Comparison of ENCODE assay signal across 12 cellular contexts in genomic region chr12:108853426-108853825, GRCh38. TPM values are rescaled to one million over a fixed set of nuclear protein-coding genes. Genes with fewer than 3 reads are reported as not detected.
DNase-seq lines count a peak whose midpoint lies in the region; ATAC-seq, FAIRE-seq and TF ChIP-seq lines count a peak whose summit lies in the region.
"Had no signal": no experiment of that assay in that cellular context is flagged by ENCODE, and none has a peak within 500 bp of the region (broad histone marks: within the 10 kb centered on the region; RNA-seq: fewer than 3 reads in every experiment).

No MANE protein-coding gene starts in this region.

- no peak overlapping the region for H3K4me3 ChIP-seq in liver (ENCODE audit: low read depth in 1 of 3, low read length in 3 of 3)
- H3K4me3 ChIP-seq in HepG2 (replicated peaks in 1 of 3; ENCODE audit: insufficient read depth in 1 of 3, low read depth in 2 of 3, low read length in 3 of 3): no peak overlapping the region
- H3K4me3 ChIP-seq in dorsolateral prefrontal cortex: peak overlapping the region in 12 of 59 donors; percentile 4 to 47 (median 22)
- peak overlapping the region; percentile 49 for H3K4me3 ChIP-seq in osteoblast (ENCODE audit: insufficient read depth, low read length)
- H3K4me3 ChIP-seq: BLaER1 had no signal

- H3K27ac Mint-ChIP-seq in naive thymus-derived CD8-positive, alpha-beta T cell: no peak overlapping the region

- CTCF ChIA-PET in HepG2 (lab: Yijun Ruan, JAX; ENCODE audit: low intra/inter-chr PET ratio, low total read pairs): no interaction called here

- TF ChIP-seq RAD21 in liver (IDR thresholded peaks at IDR 0.05) (no peak), HepG2 (CRISPR knock-in tag; IDR thresholded peaks at IDR 0.05) (no peak)

- TF ChIP-seq CTCF in liver (IDR thresholded peaks at IDR 0.05; ENCODE audit: low read depth, low read length, missing input control) (no peak), HepG2 (CRISPR knock-in tag; IDR thresholded peaks at IDR 0.05) (no peak), dorsolateral prefrontal cortex (IDR thresholded peaks at IDR 0.05 in 54 of 56, conservative IDR thresholded peaks at IDR 0.05 in 2 of 56; ENCODE audit: low read depth in 1 of 56, partially characterized antibody in 56 of 56) (no peak), osteoblast (IDR thresholded peaks at IDR 0.05; ENCODE audit: extremely low read depth, low read depth, low read length) (no peak)

- no peak for DNase-seq in HepG2 (ENCODE audit: low spot score)
- DNase-seq in dorsolateral prefrontal cortex: no peak
- no peak for DNase-seq in osteoblast (ENCODE audit: insufficient read length, low spot score, missing footprints)
- no peak for DNase-seq in NCI-H1436 treated with DMSO at 0.1 percent for 48 hours (lab: John Stamatoyannopoulos, UW)
- DNase-seq in naive thymus-derived CD8-positive, alpha-beta T cell: no peak
- DNase-seq: activated naive CD4-positive, alpha-beta T cell treated with Interleukin-2 at 50 U/mL for 16 hours; stimulated activated CD4-positive, alpha-beta T cell treated with anti-CD3 and anti-CD28 coated beads, Interleukin-1b, Interleukin-23, amount 100 ng/mL, for 48 hours had no signal

- H3K27me3 Mint-ChIP-seq in naive thymus-derived CD8-positive, alpha-beta T cell: peaks cover 0 to 2% (median 0%) of the 10 kb centered on the region in 5 donors

- ATAC-seq in HepG2: no peak
- no peak for ATAC-seq in HG03571 (IDR thresholded peaks at IDR 0.05; ENCODE audit: unreplicated experiment)
- ATAC-seq in HG03108 (IDR thresholded peaks at IDR 0.05; ENCODE audit: unreplicated experiment): no peak
- no peak for ATAC-seq in naive thymus-derived CD8-positive, alpha-beta T cell

- H3K4me1 Mint-ChIP-seq in naive thymus-derived CD8-positive, alpha-beta T cell: peaks cover 16 to 48% (median 30%) of the 10 kb centered on the region in 4 donors

- H3K4me2 ChIP-seq in HepG2 (ENCODE audit: low read depth, low read length): no peak overlapping the region
- peak overlapping the region; percentile 96 for H3K4me2 ChIP-seq in osteoblast (ENCODE audit: insufficient read depth, low read length)
- H3K4me2 ChIP-seq: BLaER1 had no signal

- intact Hi-C loops in HepG2 (cut with micrococcal nuclease; ENCODE audit: unreplicated experiment): no loop called here
- intact Hi-C loops in dorsolateral prefrontal cortex (cut with DNase I): loop anchor here (5.0 to 10.0 kb wide), 3 partner anchors 46 to 241 kb away; partner anchors contain the start of genes ALKBH2 (in 1 of the 2) and UNG (in 1 of the 2)

- peaks cover 0 to 17% (median 0%) of the 10 kb centered on the region in 3 donors for H3K36me3 Mint-ChIP-seq in naive thymus-derived CD8-positive, alpha-beta T cell

- TF ChIP-seq POLR2A in HepG2 (IDR thresholded peaks at IDR 0.05; ENCODE audit: insufficient read depth in 1 of 2, low read depth in 2 of 2, low read length in 2 of 2): no peak

- no peak overlapping the region for H3K4me3 Mint-ChIP-seq in naive thymus-derived CD8-positive, alpha-beta T cell

- FAIRE-seq in HepG2 (lab: Jason Lieb, UNC): no peak

- POLR2A ChIA-PET in HepG2 (lab: Yijun Ruan, JAX): no interaction called here
- POLR2A ChIA-PET in naive thymus-derived CD8-positive, alpha-beta T cell (lab: Charles Lee): interaction anchor here (0.7 kb wide), 1 partner anchor 16 kb away, joined by 5 read pairs; no protein-coding TSS in a partner anchor

- H3K79me2 ChIP-seq in HepG2 (ENCODE audit: insufficient read depth, low read length): peaks cover 14% of the 10 kb centered on the region
- H3K79me2 ChIP-seq in osteoblast (ENCODE audit: insufficient read depth, low read length): peaks cover 82% of the 10 kb centered on the region

- in situ Hi-C loops in HepG2 (cut with HindIII; ENCODE audit: extremely low pct_ligation_motif_present, low pct_unique_long_range_greater_than_20kb): no loop called here

- peaks cover 2 to 40% (median 28%) of the 10 kb centered on the region in 4 donors for H3K4me1 ChIP-seq in liver (ENCODE audit: control insufficient read depth in 4 of 4, insufficient read depth in 4 of 4, low read length in 3 of 4)
- H3K4me1 ChIP-seq in HepG2 (ENCODE audit: insufficient read depth, low read length): peaks cover 20% of the 10 kb centered on the region
- H3K4me1 ChIP-seq in osteoblast (ENCODE audit: insufficient read depth, low read length): peaks cover 62% of the 10 kb centered on the region

- H4K20me1 ChIP-seq in HepG2 (ENCODE audit: insufficient read depth, low read length) (peaks cover 3% of the 10 kb centered on the region; the same call in 1 of the 2 replicates), osteoblast (ENCODE audit: insufficient read depth, low read length) (peaks cover 4% of the 10 kb centered on the region)

- peaks cover 0 to 6% (median 2%) of the 10 kb centered on the region in 4 donors for H3K36me3 ChIP-seq in liver (ENCODE audit: control insufficient read depth in 4 of 4, insufficient read depth in 3 of 4, low read depth in 1 of 4, low read length in 3 of 4)
- peaks cover 3 to 12% of the 10 kb centered on the region in 2 experiments; a peak in 3 of 5 replicates for H3K36me3 ChIP-seq in HepG2 (replicated peaks in 1 of 2; ENCODE audit: control insufficient read depth in 1 of 2, insufficient read depth in 2 of 2, low read length in 2 of 2)
- H3K36me3 ChIP-seq in osteoblast (ENCODE audit: insufficient read depth, low read length): peaks cover 46% of the 10 kb centered on the region

- H3K9me3 Mint-ChIP-seq in naive thymus-derived CD8-positive, alpha-beta T cell: peaks cover 0 to 3% (median 0%) of the 10 kb centered on the region in 9 donors

- no TSS peak for BruUV-seq in HepG2 (replicated peaks; lab: Mats Ljungman, UMichigan)

- H3K9me3 ChIP-seq in liver (ENCODE audit: control insufficient read depth in 4 of 4, low read length in 3 of 4) (no peaks in the 10 kb centered on the region), HepG2 (ENCODE audit: low read length) (no peaks in the 10 kb centered on the region), osteoblast (ENCODE audit: low read depth, low read length) (no peaks in the 10 kb centered on the region)
- H3K9me3 ChIP-seq: BLaER1 had no signal

- H2AFZ ChIP-seq in HepG2 (ENCODE audit: low read length) (no peak overlapping the region), osteoblast (ENCODE audit: low read length) (no peak overlapping the region)

- no peaks in the 10 kb centered on the region for H3K27me3 ChIP-seq in liver (ENCODE audit: control insufficient read depth in 4 of 4, insufficient read depth in 4 of 4, low read length in 3 of 4)
- peaks cover 0 to 2% of the 10 kb centered on the region in 2 experiments; a peak in 1 of 5 replicates for H3K27me3 ChIP-seq in HepG2 (ENCODE audit: control insufficient read depth in 1 of 2, insufficient read depth in 2 of 2, low read length in 2 of 2)
- H3K27me3 ChIP-seq in dorsolateral prefrontal cortex: no peaks in the 10 kb centered on the region
- no peaks in the 10 kb centered on the region for H3K27me3 ChIP-seq in osteoblast (ENCODE audit: insufficient read depth, low read length)
- H3K27me3 ChIP-seq: BLaER1 had no signal

- H3K27ac ChIP-seq in liver (ENCODE audit: low read depth in 1 of 2, low read length in 2 of 2): peak overlapping the region; percentile 55 to 88
- H3K27ac ChIP-seq in HepG2 (ENCODE audit: extremely low read length, insufficient read depth, low read length): no peak overlapping the region
- peak overlapping the region in 58 of 59 donors; percentile 1 to 95 (median 80) for H3K27ac ChIP-seq in dorsolateral prefrontal cortex
- peak overlapping the region; percentile 100 for H3K27ac ChIP-seq in osteoblast (ENCODE audit: low read depth, low read length)
- H3K27ac ChIP-seq: BLaER1 had no signal

- TF ChIP-seq EP300 in HepG2 (IDR thresholded peaks at IDR 0.05; ENCODE audit: low read depth in 2 of 2, low read length in 2 of 2) (no peak), HepG2 (CRISPR knock-in tag; IDR thresholded peaks at IDR 0.05; ENCODE audit: borderline replicate concordance) (no peak)

- 88% methylated on average over 10 of the region's 10 CpGs for WGBS in liver
- WGBS in HepG2 (ENCODE audit: low lambda C conversion rate): 95% methylated on average over 10 of the region's 10 CpGs

- H3K9ac ChIP-seq in liver (ENCODE audit: low read depth in 1 of 2, low read length in 2 of 2) (no peak overlapping the region), HepG2 (ENCODE audit: insufficient read depth, low read depth, low read length) (no peak overlapping the region)
- H3K9ac ChIP-seq: BLaER1 had no signal

RNA-seq across cellular contexts. Expression of gene SSH1, which starts 4.0 kb away (rescaled TPM):
- total RNA-seq in liver (1 to 10 TPM; 4.7 to 8.5 TPM), HepG2 (2016; rRNA removed; fragmentation: Illumina TruSeq; extraction: Trizol) (4.5 and 4.8 TPM in 2 replicates), dorsolateral prefrontal cortex (10 to 100 TPM; 28.6 to 59.1 (median 46.8) TPM), osteoblast (31.8 and 34.2 TPM in 2 replicates)
- polyA plus RNA-seq in liver (1 to 10 TPM; 4.5 to 5.6 TPM), HepG2 (2011; rRNA removed) (4.3 and 4.9 TPM in 2 replicates)
- total RNA-seq in HepG2 (2016; cell fraction: cytosol; rRNA removed; fragmentation: Illumina TruSeq; extraction: Trizol; ENCODE audit: low read depth): 3.0 and 3.8 TPM in 2 replicates
- total RNA-seq in HepG2 (2016; cell fraction: insoluble cytoplasmic fraction; rRNA removed; fragmentation: Illumina TruSeq; extraction: Trizol): 4.2 and 4.4 TPM in 2 replicates
- 7.9 and 8.2 TPM in 2 replicates for total RNA-seq in HepG2 (2016; cell fraction: membrane; rRNA removed; fragmentation: Illumina TruSeq; extraction: Trizol)
- total RNA-seq in HepG2 (2016; cell fraction: nucleus; rRNA removed; fragmentation: Illumina TruSeq; extraction: Trizol): 7.0 and 7.7 TPM in 2 replicates
- polyA plus RNA-seq in HepG2 (2011; cell fraction: cytosol; rRNA removed): 3.1 TPM in 2 replicates
- polyA plus RNA-seq in HepG2 (2011; cell fraction: nucleus; rRNA removed): 5.7 and 6.9 TPM in 2 replicates
- 3.6 and 4.3 TPM in 2 replicates for polyA plus RNA-seq in HepG2 (2012)
- polyA plus RNA-seq in HepG2 (2016; cell fraction: cytosol; fragmentation: Illumina TruSeq; extraction: Trizol; ENCODE audit: low read depth): 3.1 and 3.9 TPM in 2 replicates
- polyA plus RNA-seq in HepG2 (2016; cell fraction: insoluble cytoplasmic fraction; fragmentation: Illumina TruSeq; extraction: Trizol; ENCODE audit: low read depth): 4.8 and 5.2 TPM in 2 replicates
- 5.0 and 6.1 TPM in 2 replicates for polyA plus RNA-seq in HepG2 (2016; cell fraction: membrane; fragmentation: Illumina TruSeq; extraction: Trizol; ENCODE audit: low read depth)
- 5.5 and 5.7 TPM in 2 replicates for polyA plus RNA-seq in HepG2 (2016; cell fraction: nucleus; fragmentation: Illumina TruSeq; extraction: Trizol; ENCODE audit: insufficient read depth, low read depth)
- polyA minus RNA-seq in HepG2 (2011; rRNA and poly(A)+ RNA removed; ENCODE audit: low replicate concordance): 14.1 and 22.8 TPM in 2 replicates
- polyA minus RNA-seq in HepG2 (2011; cell fraction: cytosol; rRNA and poly(A)+ RNA removed): 4.2 and 5.0 TPM in 2 replicates
- polyA minus RNA-seq in HepG2 (2011; cell fraction: nucleus; rRNA and poly(A)+ RNA removed): 8.1 and 8.6 TPM in 2 replicates
- total RNA-seq in naive thymus-derived CD8-positive, alpha-beta T cell: 10 to 100 TPM; 29.6 to 30.1 TPM
- polyA plus RNA-seq in naive thymus-derived CD8-positive, alpha-beta T cell: 1 to 10 TPM; 3.9 to 9.0 (median 6.0) TPM

RNA-seq across cellular contexts. Expression of gene DAO, which starts 26.5 kb away (rescaled TPM):
- total RNA-seq in liver (10 to 100 TPM in 1 of 2 donors, under 1 TPM in 1; 0.84 to 28.3 TPM), HepG2 (2016; rRNA removed; fragmentation: Illumina TruSeq; extraction: Trizol) (0.82 and 1.1 TPM in 2 replicates), dorsolateral prefrontal cortex (1 to 10 TPM in 18 of 120 experiments, under 1 TPM in 33, not detected in 69; 0.23 to 6.0 (median 0.83) TPM), osteoblast (not detected in 2 replicates)
- polyA plus RNA-seq in liver (10 to 100 TPM; 17.6 to 51.4 TPM), HepG2 (2011; rRNA removed) (0.34 and 0.48 TPM in 2 replicates)
- total RNA-seq in HepG2 (2016; cell fraction: cytosol; rRNA removed; fragmentation: Illumina TruSeq; extraction: Trizol; ENCODE audit: low read depth): 0.44 and 0.51 TPM in 2 replicates
- total RNA-seq in HepG2 (2016; cell fraction: insoluble cytoplasmic fraction; rRNA removed; fragmentation: Illumina TruSeq; extraction: Trizol): 0.97 and 2.2 TPM in 2 replicates
- total RNA-seq in HepG2 (2016; cell fraction: membrane; rRNA removed; fragmentation: Illumina TruSeq; extraction: Trizol): 0.79 and 1.1 TPM in 2 replicates
- 1.0 and 1.2 TPM in 2 replicates for total RNA-seq in HepG2 (2016; cell fraction: nucleus; rRNA removed; fragmentation: Illumina TruSeq; extraction: Trizol)
- polyA plus RNA-seq in HepG2 (2011; cell fraction: cytosol; rRNA removed): 0.64 and 0.65 TPM in 2 replicates
- 0.48 and 0.59 TPM in 2 replicates for polyA plus RNA-seq in HepG2 (2011; cell fraction: nucleus; rRNA removed)
- polyA plus RNA-seq in HepG2 (2012): 0.23 and 0.43 TPM in 2 replicates
- 0.54 and 0.55 TPM in 2 replicates for polyA plus RNA-seq in HepG2 (2016; cell fraction: cytosol; fragmentation: Illumina TruSeq; extraction: Trizol; ENCODE audit: low read depth)
- 1.6 and 1.7 TPM in 2 replicates for polyA plus RNA-seq in HepG2 (2016; cell fraction: insoluble cytoplasmic fraction; fragmentation: Illumina TruSeq; extraction: Trizol; ENCODE audit: low read depth)
- polyA plus RNA-seq in HepG2 (2016; cell fraction: membrane; fragmentation: Illumina TruSeq; extraction: Trizol; ENCODE audit: low read depth): 0.45 and 0.80 TPM in 2 replicates
- 1.6 and 1.7 TPM in 2 replicates for polyA plus RNA-seq in HepG2 (2016; cell fraction: nucleus; fragmentation: Illumina TruSeq; extraction: Trizol; ENCODE audit: insufficient read depth, low read depth)
- 0.68 TPM in 1 of 2 replicates, not detected in the other for polyA minus RNA-seq in HepG2 (2011; rRNA and poly(A)+ RNA removed; ENCODE audit: low replicate concordance)
- not detected in 2 replicates for polyA minus RNA-seq in HepG2 (2011; cell fraction: cytosol; rRNA and poly(A)+ RNA removed)
- 0.52 TPM in 1 of 2 replicates, not detected in the other for polyA minus RNA-seq in HepG2 (2011; cell fraction: nucleus; rRNA and poly(A)+ RNA removed)
- not detected for total RNA-seq in naive thymus-derived CD8-positive, alpha-beta T cell
- not detected for polyA plus RNA-seq in naive thymus-derived CD8-positive, alpha-beta T cell
- total RNA-seq: mesenteric fat pad had no signal
